ENCODE assay signal across 16 cellular contexts in the genomic region with DNA sequence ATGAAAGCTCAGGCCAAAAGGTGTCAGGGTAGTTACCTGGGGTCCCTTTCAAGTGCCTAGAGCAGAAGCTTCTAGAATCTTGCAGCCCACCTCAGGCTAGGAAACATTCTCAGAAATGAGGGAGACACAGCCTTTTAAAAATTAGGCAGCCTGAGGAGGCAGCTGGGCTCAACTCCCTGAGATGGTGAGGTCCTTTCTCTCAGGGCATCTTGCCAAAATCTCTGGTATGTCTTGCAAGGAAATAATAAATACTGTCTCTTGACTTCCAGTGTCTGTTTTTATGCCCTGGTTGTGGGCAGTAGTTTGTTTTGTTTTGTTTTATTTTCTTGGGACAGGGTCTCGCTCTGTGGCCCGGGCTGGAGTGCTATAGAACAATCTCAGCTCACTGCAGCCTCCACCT.
"Had no signal": no experiment of that assay in that cellular context is flagged by ENCODE, and none has a peak within 500 bp of the region (broad histone marks: within the 10 kb centered on the region; RNA-seq: fewer than 3 reads in every experiment).

No MANE protein-coding gene starts in this region.

- ATAC-seq: activated T-helper 17 cell treated with anti-CD3 and anti-CD28 coated beads, Interleukin-2, amount 50 U/mL, for 72 hours; stimulated activated memory B cell treated with anti-CD40 and anti-IgM and Interleukin-4, amounts not matched to agents 10 μg/mL and 1 μg/mL and 100 μg/mL, for 72 hours had no signal

- H3K9me3 ChIP-seq: psoas muscle, right lobe of liver had no signal

- H3K36me3 ChIP-seq: left lung, right lobe of liver, spleen, upper lobe of left lung had no signal

- H3K27me3 ChIP-seq: left lung, right lobe of liver, spleen, upper lobe of left lung had no signal

- H3K4me3 ChIP-seq: left lung, psoas muscle, right lobe of liver, spleen, upper lobe of left lung had no signal

- H3K4me1 ChIP-seq: spleen, upper lobe of left lung had no signal

- DNase-seq: activated CD4-positive, alpha-beta T cell treated with anti-CD3 and anti-CD28 coated beads, Interleukin-2, amount 50 U/mL, for 1 hour; activated CD4-positive, CD25-positive, alpha-beta regulatory T cell; activated naive CD4-positive, alpha-beta T cell treated with anti-CD3 and anti-CD28 coated beads for 36 hours; activated T-cell treated with anti-CD3 and anti-CD28 coated beads for 4 hours; central memory CD4-positive, alpha-beta T cell; glutamatergic neuron; left lung; nephron progenitor cell; psoas muscle; spleen; stimulated activated CD4-positive, alpha-beta T cell treated with anti-CD3 and anti-CD28 coated beads, Interleukin-1b, Interleukin-23, amount 100 ng/mL, for 48 hours; T-helper 2 cell; upper lobe of left lung had no signal

- H3K27ac ChIP-seq: left lung, psoas muscle, spleen, upper lobe of left lung had no signal
